8 cellular contexts compared by ENCODE assay signal in genomic region chr1:42962641-42963377, GRCh38. TPM values are rescaled to one million over a fixed set of nuclear protein-coding genes. Genes with fewer than 3 reads are reported as not detected.
DNase-seq lines count a peak whose midpoint lies in the region; FAIRE-seq and TF ChIP-seq lines count a peak whose summit lies in the region.

No MANE protein-coding gene starts in this region.

- peak overlapping the region; percentile 53 to 56 for H3K27ac ChIP-seq in coronary artery

- DNase-seq in EH (ENCODE audit: low read depth): peak; percentile 77
- DNase-seq in NCI-H2227 (lab: John Stamatoyannopoulos, UW; ENCODE audit: unreplicated experiment): peak; percentile 65
- DNase-seq in coronary artery (ENCODE audit: low spot score): no peak
- DNase-seq in neural crest cell (ENCODE audit: low read depth, low spot score): no peak
- DNase-seq in GM12891 (ENCODE audit: insufficient read length, low spot score): no peak
- DNase-seq in NOMO-1 (lab: John Stamatoyannopoulos, UW; ENCODE audit: unreplicated experiment in 2 of 2): no peak
- DNase-seq in activated CD4-positive, alpha-beta T cell treated with anti-CD3 and anti-CD28 coated beads, Interleukin-2, amount 10 ng/mL, durations not matched to agents 7 days and 5 days: no peak
- no peak for DNase-seq in SW 1271 (lab: John Stamatoyannopoulos, UW)

- TF ChIP-seq CTCF in coronary artery (IDR thresholded peaks at IDR 0.05) (no peak), neural crest cell (conservative IDR thresholded peaks at IDR 0.05) (no peak)

- CTCF ChIA-PET in activated CD4-positive, alpha-beta T cell treated with anti-CD3 and anti-CD28 coated beads, Interleukin-2, amount 10 ng/mL, durations not matched to agents 7 days and 5 days (lab: Charles Lee): interaction anchor here (0.5 to 1.6 kb wide), 5 partner anchors 11 to 184 kb away, joined by 3 to 5 read pairs (median 3); no protein-coding TSS in a partner anchor

- H3K27me3 Mint-ChIP-seq in neural crest cell (ENCODE audit: low read depth): peaks cover 8% of the 10 kb centered on the region
- H3K27me3 Mint-ChIP-seq in activated CD4-positive, alpha-beta T cell treated with anti-CD3 and anti-CD28 coated beads, Interleukin-2, amount 10 ng/mL, durations not matched to agents 7 days and 5 days: peaks cover 13% of the 10 kb centered on the region

- FAIRE-seq in GM12891 (lab: Jason Lieb, UNC): no peak

- H3K36me3 Mint-ChIP-seq in neural crest cell (ENCODE audit: low read depth): peaks cover 2% of the 10 kb centered on the region
- peaks cover 7% of the 10 kb centered on the region for H3K36me3 Mint-ChIP-seq in activated CD4-positive, alpha-beta T cell treated with anti-CD3 and anti-CD28 coated beads, Interleukin-2, amount 10 ng/mL, durations not matched to agents 7 days and 5 days (ENCODE audit: low read depth)

- H3K9me3 Mint-ChIP-seq in neural crest cell: no peaks in the 10 kb centered on the region
- H3K9me3 Mint-ChIP-seq in activated CD4-positive, alpha-beta T cell treated with anti-CD3 and anti-CD28 coated beads, Interleukin-2, amount 10 ng/mL, durations not matched to agents 7 days and 5 days: no peaks in the 10 kb centered on the region

- TF ChIP-seq POLR2A in GM12891 (IDR thresholded peaks at IDR 0.05; ENCODE audit: low read depth, low read length): no peak

- POLR2A ChIA-PET in activated CD4-positive, alpha-beta T cell treated with anti-CD3 and anti-CD28 coated beads, Interleukin-2, amount 10 ng/mL, durations not matched to agents 7 days and 5 days (lab: Charles Lee): no interaction called here

- peak overlapping the region; percentile 47 for H3K4me3 Mint-ChIP-seq in neural crest cell
- H3K4me3 Mint-ChIP-seq in activated CD4-positive, alpha-beta T cell treated with anti-CD3 and anti-CD28 coated beads, Interleukin-2, amount 10 ng/mL, durations not matched to agents 7 days and 5 days: no peak overlapping the region

- H3K4me3 ChIP-seq in coronary artery: peak overlapping the region; percentile 49

- H3K27ac Mint-ChIP-seq in neural crest cell (ENCODE audit: unreplicated experiment): peak overlapping the region; percentile 31
- no peak overlapping the region for H3K27ac Mint-ChIP-seq in activated CD4-positive, alpha-beta T cell treated with anti-CD3 and anti-CD28 coated beads, Interleukin-2, amount 10 ng/mL, durations not matched to agents 7 days and 5 days

- H3K4me1 Mint-ChIP-seq in neural crest cell: peaks cover 41% of the 10 kb centered on the region
- peaks cover 38% of the 10 kb centered on the region for H3K4me1 Mint-ChIP-seq in activated CD4-positive, alpha-beta T cell treated with anti-CD3 and anti-CD28 coated beads, Interleukin-2, amount 10 ng/mL, durations not matched to agents 7 days and 5 days

TF ChIP-seq in GM12891, 5 proteins besides CTCF, POLR2A, EP300 and RAD21:
- TF ChIP-seq SPI1 (IDR thresholded peaks at IDR 0.05; ENCODE audit: low read depth, low read length) (no peak), PAX5 (IDR thresholded peaks at IDR 0.05; ENCODE audit: insufficient read depth, low read length, severe bottlenecking) (no peak), POLR2AphosphoS5 (IDR thresholded peaks at IDR 0.05; ENCODE audit: low read depth, low read length) (no peak), POU2F2 (IDR thresholded peaks at IDR 0.05; ENCODE audit: low read depth, low read length) (no peak), TAF1 (IDR thresholded peaks at IDR 0.05; ENCODE audit: low read depth, low read length) (no peak)

RNA-seq across cellular contexts. Expression of gene SLC2A1, which starts 4.1 kb away (rescaled TPM):
- total RNA-seq in neural crest cell: 254 and 265 TPM in 2 replicates
- 33.9 TPM for polyA plus RNA-seq in GM12891 (2012; ENCODE audit: low read depth, missing spikeins)
- 100 to 1,000 TPM in 1 of 2 experiments, 10 to 100 TPM in 1; 98.0 to 109 TPM for total RNA-seq in activated CD4-positive, alpha-beta T cell treated with anti-CD3 and anti-CD28 coated beads, Interleukin-2, amount 10 ng/mL, durations not matched to agents 7 days and 5 days

Comparison
In these comparisons a context has a peak if more than half of its experiments do, and no peak if none do; other contexts are left out.
1. DNase-seq: peak in EH (single experiment) and NCI-H2227 (single experiment); none in coronary artery (single experiment), neural crest cell (single experiment), GM12891 (single experiment), NOMO-1 (0 of 2), activated CD4-positive, alpha-beta T cell treated with anti-CD3 and anti-CD28 coated beads, Interleukin-2, amount 10 ng/mL, durations not matched to agents 7 days and 5 days (single experiment) and SW 1271 (0 of 2).